10 cellular contexts compared by ENCODE assay signal in genomic region chr2:222919841-222920609, GRCh38. TPM values are rescaled to one million over a fixed set of nuclear protein-coding genes. Genes with fewer than 3 reads are reported as not detected.
DNase-seq lines count a peak whose midpoint lies in the region; ATAC-seq, FAIRE-seq and TF ChIP-seq lines count a peak whose summit lies in the region.
"Had no signal": no experiment of that assay in that cellular context is flagged by ENCODE, and none has a peak within 500 bp of the region (broad histone marks: within the 10 kb centered on the region; RNA-seq: fewer than 3 reads in every experiment).

No MANE protein-coding gene starts in this region.

- H3K4me1 Mint-ChIP-seq in naive thymus-derived CD4-positive, alpha-beta T cell, result peaks cover 0 to 5% (median 0%) of the 10 kb centered on the region in 7 donors

- TF ChIP-seq EP300 in HepG2 (IDR thresholded peaks at IDR 0.05; ENCODE audit: low read depth in 2 of 2, low read length in 2 of 2) (no peak), HepG2 (CRISPR knock-in tag; IDR thresholded peaks at IDR 0.05; ENCODE audit: borderline replicate concordance) (no peak)

- H3K27ac Mint-ChIP-seq in naive thymus-derived CD4-positive, alpha-beta T cell, result peak overlapping the region in 2 of 9 donors; percentile 28 to 87

- WGBS in HepG2 (ENCODE audit: low lambda C conversion rate), result 96% methylated on average over 2 of the region's 2 CpGs

- H2AFZ ChIP-seq in HepG2 (ENCODE audit: low read length), result no peak overlapping the region

- ATAC-seq in HepG2 (peak; percentile 14; the same call in 1 of the 3 replicates), HG03439 (IDR thresholded peaks at IDR 0.05; ENCODE audit: unreplicated experiment) (no peak)
- ATAC-seq in naive thymus-derived CD4-positive, alpha-beta T cell, result no peak

- no peaks in the 10 kb centered on the region for H3K27me3 ChIP-seq in HepG2 (ENCODE audit: control insufficient read depth in 1 of 2, insufficient read depth in 2 of 2, low read length in 2 of 2)
- no peaks in the 10 kb centered on the region for H3K27me3 ChIP-seq in naive thymus-derived CD4-positive, alpha-beta T cell (ENCODE audit: control insufficient read depth in 2 of 2, insufficient read depth in 2 of 2, low read length in 2 of 2)
- H3K27me3 ChIP-seq: spleen had no signal

- H3K9me3 ChIP-seq in HepG2 (ENCODE audit: low read length), result no peaks in the 10 kb centered on the region
- no peaks in the 10 kb centered on the region for H3K9me3 ChIP-seq in naive thymus-derived CD4-positive, alpha-beta T cell (ENCODE audit: control insufficient read depth in 2 of 3, low read length in 3 of 3)
- H3K9me3 ChIP-seq: spleen had no signal

- H3K27ac ChIP-seq in HepG2 (ENCODE audit: extremely low read length, insufficient read depth, low read length), result peak overlapping the region; percentile 3
- H3K27ac ChIP-seq in naive thymus-derived CD4-positive, alpha-beta T cell (ENCODE audit: low read depth, low read length), result no peak overlapping the region
- H3K27ac ChIP-seq: spleen had no signal

- in situ Hi-C loops in astrocyte of the cerebellum (cut with HindIII; ENCODE audit: low sequenced_read_pairs), result no loop called here
- in situ Hi-C loops in HepG2 (cut with HindIII; ENCODE audit: extremely low pct_ligation_motif_present, low pct_unique_long_range_greater_than_20kb), result no loop called here

- TF ChIP-seq POLR2A in HepG2 (IDR thresholded peaks at IDR 0.05; ENCODE audit: insufficient read depth in 1 of 2, low read depth in 2 of 2, low read length in 2 of 2), result no peak

- no peak for TF ChIP-seq CTCF in AG09319 (IDR thresholded peaks at IDR 0.05; ENCODE audit: low read depth, low read length)
- TF ChIP-seq CTCF in astrocyte of the cerebellum (IDR thresholded peaks at IDR 0.05; ENCODE audit: low read depth, low read length, missing control alignments), result no peak
- TF ChIP-seq CTCF in HepG2 (CRISPR knock-in tag; IDR thresholded peaks at IDR 0.05), result no peak

- peaks cover 61% of the 10 kb centered on the region for H3K79me2 ChIP-seq in HepG2 (ENCODE audit: insufficient read depth, low read length)

- POLR2A ChIA-PET in HepG2 (lab: Yijun Ruan, JAX), result no interaction called here
- POLR2A ChIA-PET in naive thymus-derived CD4-positive, alpha-beta T cell (lab: Charles Lee), result no interaction called here

- H3K36me3 ChIP-seq in HepG2 (replicated peaks in 1 of 2; ENCODE audit: control insufficient read depth in 1 of 2, insufficient read depth in 2 of 2, low read length in 2 of 2), result peaks cover 20 to 88% of the 10 kb centered on the region in 2 experiments
- peaks cover 13 to 60% (median 14%) of the 10 kb centered on the region in 3 experiments for H3K36me3 ChIP-seq in naive thymus-derived CD4-positive, alpha-beta T cell (ENCODE audit: control insufficient read depth in 2 of 3, insufficient read depth in 3 of 3, low read length in 3 of 3)

- H4K20me1 ChIP-seq in HepG2 (ENCODE audit: insufficient read depth, low read length), result peaks cover 35% of the 10 kb centered on the region

- intact Hi-C loops in HepG2 (cut with micrococcal nuclease; ENCODE audit: unreplicated experiment), result no loop called here
- intact Hi-C loops in naive thymus-derived CD4-positive, alpha-beta T cell (cut with micrococcal nuclease), result no loop called here

- no peak overlapping the region for H3K4me2 ChIP-seq in HepG2 (ENCODE audit: low read depth, low read length)

- TF ChIP-seq RAD21 in HepG2 (CRISPR knock-in tag; IDR thresholded peaks at IDR 0.05), result no peak

- no peaks in the 10 kb centered on the region for H3K27me3 Mint-ChIP-seq in naive thymus-derived CD4-positive, alpha-beta T cell

- no peak for FAIRE-seq in HepG2 (lab: Jason Lieb, UNC)

- H3K9ac ChIP-seq in HepG2 (ENCODE audit: insufficient read depth, low read depth, low read length), result no peak overlapping the region

- no peak overlapping the region for H3K4me3 Mint-ChIP-seq in naive thymus-derived CD4-positive, alpha-beta T cell

- peaks cover 3 to 49% (median 29%) of the 10 kb centered on the region in 5 donors for H3K36me3 Mint-ChIP-seq in naive thymus-derived CD4-positive, alpha-beta T cell

- CTCF ChIA-PET in HepG2 (lab: Yijun Ruan, JAX; ENCODE audit: low intra/inter-chr PET ratio, low total read pairs), result no interaction called here
- CTCF ChIA-PET in naive thymus-derived CD4-positive, alpha-beta T cell (lab: Charles Lee), result interaction anchor here (0.6 to 1.3 kb wide), 2 partner anchors 13 to 491 kb away, joined by 3 to 11 read pairs; no protein-coding TSS in a partner anchor

- no peaks in the 10 kb centered on the region for H3K9me3 Mint-ChIP-seq in naive thymus-derived CD4-positive, alpha-beta T cell

- peak; percentile 68 for DNase-seq in AG09319 (ENCODE audit: extremely low read depth, low read depth)
- peak; percentile 56 for DNase-seq in HS-27A (ENCODE audit: low read depth)
- peak; percentile 63 for DNase-seq in astrocyte of the cerebellum (ENCODE audit: low read depth)
- DNase-seq in HepG2 (ENCODE audit: low spot score), result no peak
- no peak for DNase-seq in T-helper 9 cell
- no peak for DNase-seq in naive thymus-derived CD4-positive, alpha-beta T cell
- no peak for DNase-seq in SIG-M5 treated with dmso at 0.1 percent for 504 hours (lab: John Stamatoyannopoulos, UW; ENCODE audit: unreplicated experiment)
- DNase-seq: amygdala, spleen had no signal

- H3K4me3 ChIP-seq in astrocyte of the cerebellum (ENCODE audit: low read depth, low read length) (no peak overlapping the region), HepG2 (replicated peaks in 1 of 3; ENCODE audit: insufficient read depth in 1 of 3, low read depth in 2 of 3, low read length in 3 of 3) (no peak overlapping the region)
- H3K4me3 ChIP-seq in naive thymus-derived CD4-positive, alpha-beta T cell (ENCODE audit: low read length), result no peak overlapping the region
- H3K4me3 ChIP-seq: spleen had no signal

- no TSS peak for BruUV-seq in HepG2 (replicated peaks; lab: Mats Ljungman, UMichigan)

- H3K4me1 ChIP-seq in HepG2 (ENCODE audit: insufficient read depth, low read length), result peaks cover 24% of the 10 kb centered on the region
- no peaks in the 10 kb centered on the region for H3K4me1 ChIP-seq in naive thymus-derived CD4-positive, alpha-beta T cell (ENCODE audit: control insufficient read depth in 2 of 2, insufficient read depth in 2 of 2, low read length in 2 of 2)

TF ChIP-seq in HepG2, 621 proteins besides CTCF, POLR2A, EP300 and RAD21 (continues in another document):
- TF ChIP-seq ZNF530 (CRISPR knock-in tag; IDR thresholded peaks at IDR 0.05; ENCODE audit: low read depth), result no peak
- TF ChIP-seq HMGXB4 (CRISPR knock-in tag; IDR thresholded peaks at IDR 0.05; ENCODE audit: borderline replicate concordance in 1 of 2, low read depth in 1 of 2), result no peak
- TF ChIP-seq CREB1 (IDR thresholded peaks at IDR 0.05), result 0 out of 2 replicates have a peak, but pooled peaks have one; percentile 32
- no peak for TF ChIP-seq CREB1 (CRISPR knock-in tag; IDR thresholded peaks at IDR 0.05)
- no peak for TF ChIP-seq TGIF2 (CRISPR knock-in tag; IDR thresholded peaks at IDR 0.05)
- no peak for TF ChIP-seq ZNF484 (CRISPR knock-in tag; IDR thresholded peaks at IDR 0.05; ENCODE audit: borderline replicate concordance, low read depth)
- TF ChIP-seq GABPB1 (CRISPR knock-in tag; IDR thresholded peaks at IDR 0.05), result no peak
- no peak for TF ChIP-seq RNF2 (conservative IDR thresholded peaks at IDR 0.05; ENCODE audit: low read depth)

RNA-seq across cellular contexts. Expression of gene ACSL3, which starts 59.2 kb away (rescaled TPM):
- total RNA-seq in HepG2 (2016; rRNA removed; fragmentation: Illumina TruSeq; extraction: Trizol), result 168 and 305 TPM in 2 replicates
- 76.3 and 94.9 TPM in 2 replicates for total RNA-seq in HepG2 (2016; cell fraction: cytosol; rRNA removed; fragmentation: Illumina TruSeq; extraction: Trizol; ENCODE audit: low read depth)
- 169 and 295 TPM in 2 replicates for total RNA-seq in HepG2 (2016; cell fraction: insoluble cytoplasmic fraction; rRNA removed; fragmentation: Illumina TruSeq; extraction: Trizol)
- total RNA-seq in HepG2 (2016; cell fraction: membrane; rRNA removed; fragmentation: Illumina TruSeq; extraction: Trizol), result 55.2 and 64.8 TPM in 2 replicates
- total RNA-seq in HepG2 (2016; cell fraction: nucleus; rRNA removed; fragmentation: Illumina TruSeq; extraction: Trizol), result 307 and 341 TPM in 2 replicates
- 365 and 432 TPM in 2 replicates for polyA plus RNA-seq in HepG2 (2011; rRNA removed)
- polyA plus RNA-seq in HepG2 (2011; cell fraction: cytosol; rRNA removed), result 235 and 319 TPM in 2 replicates
- polyA plus RNA-seq in HepG2 (2011; cell fraction: nucleus; rRNA removed), result 101 and 136 TPM in 2 replicates
- polyA plus RNA-seq in HepG2 (2012), result 299 and 342 TPM in 2 replicates
- polyA plus RNA-seq in HepG2 (2016; cell fraction: cytosol; fragmentation: Illumina TruSeq; extraction: Trizol; ENCODE audit: low read depth), result 9.3 and 12.3 TPM in 2 replicates
- polyA plus RNA-seq in HepG2 (2016; cell fraction: insoluble cytoplasmic fraction; fragmentation: Illumina TruSeq; extraction: Trizol; ENCODE audit: low read depth), result 107 and 108 TPM in 2 replicates
- polyA plus RNA-seq in HepG2 (2016; cell fraction: membrane; fragmentation: Illumina TruSeq; extraction: Trizol; ENCODE audit: low read depth), result 14.4 and 18.9 TPM in 2 replicates
- polyA plus RNA-seq in HepG2 (2016; cell fraction: nucleus; fragmentation: Illumina TruSeq; extraction: Trizol; ENCODE audit: insufficient read depth, low read depth), result 272 TPM in 2 replicates
- polyA minus RNA-seq in HepG2 (2011; rRNA and poly(A)+ RNA removed; ENCODE audit: low replicate concordance), result 80.5 and 445 TPM in 2 replicates
- polyA minus RNA-seq in HepG2 (2011; cell fraction: cytosol; rRNA and poly(A)+ RNA removed), result 370 and 593 TPM in 2 replicates
- polyA minus RNA-seq in HepG2 (2011; cell fraction: nucleus; rRNA and poly(A)+ RNA removed), result 667 and 745 TPM in 2 replicates
- total RNA-seq in naive thymus-derived CD4-positive, alpha-beta T cell, result 10 to 100 TPM; 30.3 to 69.6 (median 40.5) TPM
- polyA plus RNA-seq in naive thymus-derived CD4-positive, alpha-beta T cell, result 10 to 100 TPM; 21.7 to 42.5 TPM

Comparison
In these comparisons a context has a peak if more than half of its experiments do, and no peak if none do; other contexts are left out.
1. DNase-seq: peak in AG09319 (single experiment), HS-27A (single experiment) and astrocyte of the cerebellum (single experiment); none in HepG2 (single experiment), T-helper 9 cell (single experiment), naive thymus-derived CD4-positive, alpha-beta T cell (0 of 9) and SIG-M5 treated with dmso at 0.1 percent for 504 hours (single experiment).